ENCODE assay signal across 8 cellular contexts in the genomic region with DNA sequence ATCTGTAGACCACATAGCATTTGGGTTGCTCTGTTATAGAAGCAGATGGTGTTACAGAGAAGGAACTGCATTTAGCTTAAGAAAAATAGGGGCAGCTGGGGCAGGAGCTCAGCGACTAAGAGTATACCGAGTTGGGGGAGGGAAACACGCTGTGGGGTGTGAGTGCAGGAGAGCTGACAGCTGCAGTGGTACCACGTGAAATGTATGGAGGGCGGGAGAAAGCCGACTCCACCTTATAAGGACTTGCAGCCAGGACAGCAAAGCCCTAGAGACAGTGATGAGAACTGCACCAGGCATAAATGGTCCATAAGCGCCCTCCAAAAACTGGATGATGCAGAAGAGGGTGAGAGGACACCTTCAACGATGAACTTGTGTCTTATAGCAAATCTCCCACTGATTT.
DNase-seq lines count a peak whose midpoint lies in the region; ATAC-seq lines count a peak whose summit lies in the region.

No MANE protein-coding gene starts in this region.

- peak; percentile 58 for DNase-seq in activated CD4-positive, alpha-beta T cell treated with anti-CD3 and anti-CD28 coated beads for 48 hours
- DNase-seq in activated CD4-positive, alpha-beta T cell treated with anti-CD3 and anti-CD28 coated beads for 1 hour = no peak
- peak; percentile 55 for DNase-seq in NCI-H1417 treated with DMSO at 0.1 percent for 48 hours (lab: John Stamatoyannopoulos, UW)
- peak; percentile 25 for DNase-seq in activated CD4-positive, alpha-beta memory T cell treated with anti-CD3 and anti-CD28 coated beads, Interleukin-2, amount 10 ng/mL, durations not matched to agents 7 days and 5 days
- DNase-seq in iris pigment epithelial cell (ENCODE audit: low read depth) = peak; percentile 15
- DNase-seq in left lobe of liver (ENCODE audit: low spot score) = no peak
- no peak for DNase-seq in GM03348 (ENCODE audit: low spot score)

- CTCF ChIA-PET in activated CD4-positive, alpha-beta memory T cell treated with anti-CD3 and anti-CD28 coated beads, Interleukin-2, amount 10 ng/mL, durations not matched to agents 7 days and 5 days (lab: Charles Lee) = interaction anchor here (1.1 to 1.4 kb wide), 3 partner anchors 15 to 29 kb away, joined by 3 to 5 read pairs (median 4); no protein-coding TSS in a partner anchor

- H3K9me3 Mint-ChIP-seq in activated CD4-positive, alpha-beta memory T cell treated with anti-CD3 and anti-CD28 coated beads, Interleukin-2, amount 10 ng/mL, durations not matched to agents 7 days and 5 days = no peaks in the 10 kb centered on the region

- POLR2A ChIA-PET in activated CD4-positive, alpha-beta memory T cell treated with anti-CD3 and anti-CD28 coated beads, Interleukin-2, amount 10 ng/mL, durations not matched to agents 7 days and 5 days (lab: Charles Lee) = no interaction called here

- ATAC-seq in HG02588 (IDR thresholded peaks at IDR 0.05; ENCODE audit: unreplicated experiment) = peak; percentile 79
- ATAC-seq in left lobe of liver = no peak

- H3K4me3 Mint-ChIP-seq in activated CD4-positive, alpha-beta memory T cell treated with anti-CD3 and anti-CD28 coated beads, Interleukin-2, amount 10 ng/mL, durations not matched to agents 7 days and 5 days = no peak overlapping the region

- H3K36me3 Mint-ChIP-seq in activated CD4-positive, alpha-beta memory T cell treated with anti-CD3 and anti-CD28 coated beads, Interleukin-2, amount 10 ng/mL, durations not matched to agents 7 days and 5 days (ENCODE audit: low read depth) = no peaks in the 10 kb centered on the region

- no peak overlapping the region for H3K27ac Mint-ChIP-seq in activated CD4-positive, alpha-beta memory T cell treated with anti-CD3 and anti-CD28 coated beads, Interleukin-2, amount 10 ng/mL, durations not matched to agents 7 days and 5 days

- no peaks in the 10 kb centered on the region for H3K27me3 Mint-ChIP-seq in activated CD4-positive, alpha-beta memory T cell treated with anti-CD3 and anti-CD28 coated beads, Interleukin-2, amount 10 ng/mL, durations not matched to agents 7 days and 5 days

- peaks cover 31% of the 10 kb centered on the region for H3K4me1 Mint-ChIP-seq in activated CD4-positive, alpha-beta memory T cell treated with anti-CD3 and anti-CD28 coated beads, Interleukin-2, amount 10 ng/mL, durations not matched to agents 7 days and 5 days

Comparison
In these comparisons a context has a peak if more than half of its experiments do, and no peak if none do; other contexts are left out.
1. DNase-seq: peak in activated CD4-positive, alpha-beta T cell treated with anti-CD3 and anti-CD28 coated beads for 48 hours (single experiment), NCI-H1417 treated with DMSO at 0.1 percent for 48 hours (single experiment), activated CD4-positive, alpha-beta memory T cell treated with anti-CD3 and anti-CD28 coated beads, Interleukin-2, amount 10 ng/mL, durations not matched to agents 7 days and 5 days (single experiment) and iris pigment epithelial cell (single experiment); none in activated CD4-positive, alpha-beta T cell treated with anti-CD3 and anti-CD28 coated beads for 1 hour (single experiment), left lobe of liver (single experiment) and GM03348 (single experiment).